15 cellular contexts compared by ENCODE assay signal in genomic region chr2:73933194-73933593, GRCh38. TPM values are rescaled to one million over a fixed set of nuclear protein-coding genes. Genes with fewer than 3 reads are reported as not detected.
A peak's percentile ranks its signal among the peaks of the same experiment; 100 is the strongest.
DNase-seq lines count a peak whose midpoint lies in the region; ATAC-seq, FAIRE-seq and TF ChIP-seq lines count a peak whose summit lies in the region.
"Had no signal": no experiment of that assay in that cellular context is flagged by ENCODE, and none has a peak within 500 bp of the region (broad histone marks: within the 10 kb centered on the region; RNA-seq: fewer than 3 reads in every experiment).

No MANE protein-coding gene starts in this region.

- peaks cover 32 to 38% of the 10 kb centered on the region in 2 donors for H3K4me1 ChIP-seq in naive thymus-derived CD4-positive, alpha-beta T cell (ENCODE audit: control insufficient read depth in 2 of 2, insufficient read depth in 2 of 2, low read length in 2 of 2)

- H3K4me3 ChIP-seq in naive thymus-derived CD4-positive, alpha-beta T cell (ENCODE audit: low read length) = no peak overlapping the region
- H3K4me3 ChIP-seq: thyroid gland had no signal

- no peak for FAIRE-seq in GM12892 (lab: Jason Lieb, UNC)
- FAIRE-seq: small intestine had no signal

- H3K9me3 ChIP-seq in naive thymus-derived CD4-positive, alpha-beta T cell (ENCODE audit: control insufficient read depth in 2 of 3, low read length in 3 of 3) = no peaks in the 10 kb centered on the region
- H3K9me3 ChIP-seq: thyroid gland had no signal

- no peak for TF ChIP-seq POLR2A in GM12892 (IDR thresholded peaks at IDR 0.05; ENCODE audit: low read depth, low read length)

- no peaks in the 10 kb centered on the region for H3K27me3 Mint-ChIP-seq in activated T-helper 17 cell treated with anti-CD3 and anti-CD28 coated beads, Interleukin-2, amount 50 U/mL, for 72 hours
- no peaks in the 10 kb centered on the region for H3K27me3 Mint-ChIP-seq in naive thymus-derived CD4-positive, alpha-beta T cell
- no peaks in the 10 kb centered on the region for H3K27me3 Mint-ChIP-seq in T-cell

- H3K4me1 Mint-ChIP-seq in activated T-helper 17 cell treated with anti-CD3 and anti-CD28 coated beads, Interleukin-2, amount 50 U/mL, for 72 hours = peaks cover 68% of the 10 kb centered on the region
- H3K4me1 Mint-ChIP-seq in naive thymus-derived CD4-positive, alpha-beta T cell = peaks cover 69 to 93% (median 90%) of the 10 kb centered on the region in 7 donors
- peaks cover 80 to 91% (median 87%) of the 10 kb centered on the region in 3 donors for H3K4me1 Mint-ChIP-seq in T-cell

- H3K36me3 ChIP-seq in naive thymus-derived CD4-positive, alpha-beta T cell (ENCODE audit: control insufficient read depth in 2 of 3, insufficient read depth in 3 of 3, low read length in 3 of 3) = peaks cover 0 to 24% (median 8%) of the 10 kb centered on the region in 3 experiments

- peak overlapping the region; percentile 62 for H3K4me3 Mint-ChIP-seq in activated T-helper 17 cell treated with anti-CD3 and anti-CD28 coated beads, Interleukin-2, amount 50 U/mL, for 72 hours
- peak overlapping the region in 2 of 10 donors; percentile 14 to 44 for H3K4me3 Mint-ChIP-seq in naive thymus-derived CD4-positive, alpha-beta T cell
- H3K4me3 Mint-ChIP-seq in T-cell = no peak overlapping the region
- H3K4me3 Mint-ChIP-seq: endodermal cell had no signal

- H3K27ac Mint-ChIP-seq in activated T-helper 17 cell treated with anti-CD3 and anti-CD28 coated beads, Interleukin-2, amount 50 U/mL, for 72 hours = peak overlapping the region; percentile 55
- H3K27ac Mint-ChIP-seq in naive thymus-derived CD4-positive, alpha-beta T cell = peak overlapping the region in 8 of 9 donors; percentile 0 to 81 (median 66)
- H3K27ac Mint-ChIP-seq in T-cell = peak overlapping the region in 1 of 2 donors; percentile 59
- H3K27ac Mint-ChIP-seq: endodermal cell had no signal

- ATAC-seq in activated T-helper 17 cell treated with anti-CD3 and anti-CD28 coated beads, Interleukin-2, amount 50 U/mL, for 72 hours (replicated peaks) = peak; percentile 9
- no peak for ATAC-seq in naive thymus-derived CD4-positive, alpha-beta T cell
- no peak for ATAC-seq in T-cell (replicated peaks in 1 of 4)
- no peak for ATAC-seq in GM18867 (IDR thresholded peaks at IDR 0.05; ENCODE audit: unreplicated experiment)

- peaks cover 88% of the 10 kb centered on the region for H3K36me3 Mint-ChIP-seq in activated T-helper 17 cell treated with anti-CD3 and anti-CD28 coated beads, Interleukin-2, amount 50 U/mL, for 72 hours (ENCODE audit: low read depth)
- peaks cover 6 to 44% (median 29%) of the 10 kb centered on the region in 5 donors for H3K36me3 Mint-ChIP-seq in naive thymus-derived CD4-positive, alpha-beta T cell
- peaks cover 43% of the 10 kb centered on the region for H3K36me3 Mint-ChIP-seq in T-cell

- H3K27ac ChIP-seq in naive thymus-derived CD4-positive, alpha-beta T cell (ENCODE audit: low read depth, low read length) = no peak overlapping the region
- H3K27ac ChIP-seq: 22Rv1, thyroid gland had no signal

- CTCF ChIA-PET in naive thymus-derived CD4-positive, alpha-beta T cell (lab: Charles Lee) = no interaction called here
- CTCF ChIA-PET in T-cell (lab: Charles Lee) = interaction anchor here in 1 of 2 donors (0.7 to 0.8 kb wide), 2 partner anchors 54 to 68 kb away, joined by 3 to 4 read pairs; no protein-coding TSS in a partner anchor

- DNase-seq in DMS53 (lab: John Stamatoyannopoulos, UW) (peak; percentile 9), DMS53 treated with DMSO at 0.1 percent for 48 hours (lab: John Stamatoyannopoulos, UW; ENCODE audit: unreplicated experiment) (no peak), NCI-H1436 treated with DMSO at 0.1 percent for 48 hours (lab: John Stamatoyannopoulos, UW) (peak; percentile 74), T-cell (no peak), GM12892 (ENCODE audit: insufficient read length) (no peak)
- DNase-seq in naive thymus-derived CD4-positive, alpha-beta T cell = no peak
- DNase-seq: activated CD4-positive, CD25-positive, alpha-beta regulatory T cell treated with anti-CD3 and anti-CD28 coated beads, Interleukin-2, amount 50 U/mL, for 72 hours; endodermal cell; NCI-H1048; small intestine; SW 1271; thyroid gland had no signal

- H3K9me3 Mint-ChIP-seq in activated T-helper 17 cell treated with anti-CD3 and anti-CD28 coated beads, Interleukin-2, amount 50 U/mL, for 72 hours = no peaks in the 10 kb centered on the region
- H3K9me3 Mint-ChIP-seq in naive thymus-derived CD4-positive, alpha-beta T cell = peaks cover 0 to 1% (median 0%) of the 10 kb centered on the region in 11 donors
- H3K9me3 Mint-ChIP-seq in T-cell = no peaks in the 10 kb centered on the region
- H3K9me3 Mint-ChIP-seq: endodermal cell had no signal

- intact Hi-C loops in naive thymus-derived CD4-positive, alpha-beta T cell (cut with micrococcal nuclease) = no loop called here

- H3K27me3 ChIP-seq in naive thymus-derived CD4-positive, alpha-beta T cell (ENCODE audit: control insufficient read depth in 2 of 2, insufficient read depth in 2 of 2, low read length in 2 of 2) = no peaks in the 10 kb centered on the region
- H3K27me3 ChIP-seq: thyroid gland had no signal

- POLR2A ChIA-PET in naive thymus-derived CD4-positive, alpha-beta T cell (lab: Charles Lee) = interaction anchor here (1.4 kb wide), 1 partner anchor 11 kb away, joined by 3 read pairs; no protein-coding TSS in a partner anchor
- POLR2A ChIA-PET in T-cell (lab: Charles Lee) = interaction anchor here (0.6 to 0.7 kb wide), 2 partner anchors 54 to 438 kb away, joined by 3 read pairs; no protein-coding TSS in a partner anchor

RNA-seq across cellular contexts. Expression of gene DGUOK, which starts 6.5 kb away (rescaled TPM):
- 10 to 100 TPM; 66.7 to 87.8 TPM for total RNA-seq in activated T-helper 17 cell treated with anti-CD3 and anti-CD28 coated beads, Interleukin-2, amount 50 U/mL, for 72 hours
- 10 to 100 TPM; 43.1 to 73.9 (median 65.8) TPM for total RNA-seq in naive thymus-derived CD4-positive, alpha-beta T cell
- polyA plus RNA-seq in naive thymus-derived CD4-positive, alpha-beta T cell = 100 to 1,000 TPM; 207 to 220 TPM
- total RNA-seq in T-cell = 10 to 100 TPM; 44.0 to 70.2 (median 62.5) TPM
- polyA plus RNA-seq in GM12892 (2012; ENCODE audit: missing spikeins) = 76.7 TPM

RNA-seq across cellular contexts. Expression of gene ACTG2, which starts 40.4 kb away (rescaled TPM):
- total RNA-seq in activated T-helper 17 cell treated with anti-CD3 and anti-CD28 coated beads, Interleukin-2, amount 50 U/mL, for 72 hours = not detected
- not detected for total RNA-seq in naive thymus-derived CD4-positive, alpha-beta T cell
- polyA plus RNA-seq in naive thymus-derived CD4-positive, alpha-beta T cell = not detected
- 1 to 10 TPM in 1 of 5 donors, under 1 TPM in 2, not detected in 2; 0.79 to 1.3 (median 0.95) TPM for total RNA-seq in T-cell
- polyA plus RNA-seq in GM12892 (2012; ENCODE audit: missing spikeins) = 0.19 TPM

RNA-seq across cellular contexts. Expression of gene TET3, which starts 51.5 kb away (rescaled TPM):
- 10 to 100 TPM; 15.1 to 42.6 TPM for total RNA-seq in activated T-helper 17 cell treated with anti-CD3 and anti-CD28 coated beads, Interleukin-2, amount 50 U/mL, for 72 hours
- total RNA-seq in naive thymus-derived CD4-positive, alpha-beta T cell = 10 to 100 TPM; 19.1 to 38.6 (median 28.6) TPM
- polyA plus RNA-seq in naive thymus-derived CD4-positive, alpha-beta T cell = 1 to 10 TPM in 1 of 2 donors, under 1 TPM in 1; 0.77 to 1.1 TPM
- 10 to 100 TPM; 22.5 to 32.2 (median 26.8) TPM for total RNA-seq in T-cell
- 12.0 TPM for polyA plus RNA-seq in GM12892 (2012; ENCODE audit: missing spikeins)

Comparison
In these comparisons a context has a peak if more than half of its experiments do, and no peak if none do; other contexts are left out.
1. DNase-seq: peak in DMS53 (single experiment) and NCI-H1436 treated with DMSO at 0.1 percent for 48 hours (single experiment); none in DMS53 treated with DMSO at 0.1 percent for 48 hours (single experiment), naive thymus-derived CD4-positive, alpha-beta T cell (0 of 9), T-cell (0 of 34) and GM12892 (single experiment).